ENCODE assay signal across 14 cellular contexts in genomic region chr2:10172033-10172865, GRCh38. TPM values are rescaled to one million over a fixed set of nuclear protein-coding genes. Genes with fewer than 3 reads are reported as not detected.
DNase-seq lines count a peak whose midpoint lies in the region; ATAC-seq and TF ChIP-seq lines count a peak whose summit lies in the region.
"Had no signal": no experiment of that assay in that cellular context is flagged by ENCODE, and none has a peak within 500 bp of the region (broad histone marks: within the 10 kb centered on the region; RNA-seq: fewer than 3 reads in every experiment).

No MANE protein-coding gene starts in this region.

- no peak overlapping the region for H3K9ac ChIP-seq in neural progenitor cell

- H3K4me3 ChIP-seq in neural progenitor cell (no peak overlapping the region), uterus (no peak overlapping the region), heart right ventricle (no peak overlapping the region)
- H3K4me3 ChIP-seq: HAP-1, SJSA1 had no signal

- H3K36me3 Mint-ChIP-seq in glutamatergic neuron (ENCODE audit: unreplicated experiment) (no peaks in the 10 kb centered on the region), neural progenitor cell (peaks cover 14% of the 10 kb centered on the region)

- intact Hi-C loops in uterus (cut with DNase I; ENCODE audit: low total_unique reads) (no loop called here), heart right ventricle (cut with DNase I) (no loop called here)

- WGBS in heart right ventricle, 2 donors = 85 to 88% methylated on average over 22 of the region's 22 CpGs

- H3K27me3 ChIP-seq in neural progenitor cell (no peaks in the 10 kb centered on the region), uterus (no peaks in the 10 kb centered on the region), heart right ventricle (no peaks in the 10 kb centered on the region)
- H3K27me3 ChIP-seq: SJSA1 had no signal

- no peak for TF ChIP-seq POLR2A in uterus (IDR thresholded peaks at IDR 0.05)

- H3K4me2 ChIP-seq in neural progenitor cell = peak overlapping the region; percentile 27

- no peak for ATAC-seq in heart right ventricle

- no peaks in the 10 kb centered on the region for H3F3A ChIP-seq in neural progenitor cell (ENCODE audit: low read depth)

- no peak overlapping the region for H2AFZ ChIP-seq in neural progenitor cell (replicated peaks)

- TF ChIP-seq CTCF in glutamatergic neuron (IDR thresholded peaks at IDR 0.05; ENCODE audit: partially characterized antibody, unreplicated experiment) = no peak
- TF ChIP-seq CTCF in neural progenitor cell (IDR thresholded peaks at IDR 0.05) = no peak
- no peak for TF ChIP-seq CTCF in uterus (IDR thresholded peaks at IDR 0.05)
- TF ChIP-seq CTCF in heart right ventricle (IDR thresholded peaks at IDR 0.05) = no peak

- H3K4me1 Mint-ChIP-seq in glutamatergic neuron (ENCODE audit: low read depth, unreplicated experiment) (peaks cover 18% of the 10 kb centered on the region), neural progenitor cell (peaks cover 44% of the 10 kb centered on the region)

- H3K27ac ChIP-seq in neural progenitor cell (no peak overlapping the region), uterus (peak overlapping the region; percentile 5 to 86), heart right ventricle (no peak overlapping the region)
- H3K27ac ChIP-seq: HL-60, SJSA1 had no signal

- H3K4me1 ChIP-seq in neural progenitor cell (peaks cover 19% of the 10 kb centered on the region), uterus (peaks cover 0 to 15% of the 10 kb centered on the region in 2 donors), heart right ventricle (no peaks in the 10 kb centered on the region)
- H3K4me1 ChIP-seq: HAP-1 had no signal

- no peaks in the 10 kb centered on the region for H3K79me2 ChIP-seq in neural progenitor cell (ENCODE audit: low read depth)

- H3K27ac Mint-ChIP-seq in glutamatergic neuron (ENCODE audit: unreplicated experiment) (no peak overlapping the region), neural progenitor cell (peak overlapping the region; percentile 65)

- DNase-seq in NCI-H2227 treated with DMSO at 0.1 percent for 48 hours (lab: John Stamatoyannopoulos, UW) (peak; percentile 39), glutamatergic neuron (no peak), neural progenitor cell (ENCODE audit: low spot score) (peak; percentile 31), uterus (no peak), HCEC 1CT (no peak), HuH-7 (ENCODE audit: low spot score) (no peak), heart right ventricle (no peak)
- DNase-seq: NCI-H1092 treated with DMSO at 0.1 percent for 48 hours, NCI-H2081, NCI-H524 treated with DMSO at 0.1 percent for 48 hours, SW 1271 had no signal

- H4K20me1 ChIP-seq in neural progenitor cell (ENCODE audit: low read depth) = no peaks in the 10 kb centered on the region

- H3K9me3 Mint-ChIP-seq in glutamatergic neuron (ENCODE audit: unreplicated experiment) = peaks cover 2% of the 10 kb centered on the region
- H3K9me3 Mint-ChIP-seq in neural progenitor cell = no peaks in the 10 kb centered on the region

- H3K4me3 Mint-ChIP-seq in glutamatergic neuron (ENCODE audit: unreplicated experiment) = peak overlapping the region; percentile 8
- H3K4me3 Mint-ChIP-seq in neural progenitor cell = peak overlapping the region; percentile 50

- H3K9me3 ChIP-seq in neural progenitor cell (ENCODE audit: low read depth) = no peaks in the 10 kb centered on the region
- no peaks in the 10 kb centered on the region for H3K9me3 ChIP-seq in uterus
- H3K9me3 ChIP-seq in heart right ventricle = no peaks in the 10 kb centered on the region
- H3K9me3 ChIP-seq: HAP-1, SJSA1 had no signal

- H3K36me3 ChIP-seq in neural progenitor cell = no peaks in the 10 kb centered on the region
- H3K36me3 ChIP-seq in uterus = no peaks in the 10 kb centered on the region
- H3K36me3 ChIP-seq in heart right ventricle = no peaks in the 10 kb centered on the region
- H3K36me3 ChIP-seq: HAP-1 had no signal

- H3K27me3 Mint-ChIP-seq in glutamatergic neuron (ENCODE audit: unreplicated experiment) (peaks cover 5% of the 10 kb centered on the region), neural progenitor cell (ENCODE audit: insufficient read depth, low read depth) (peaks cover 4% of the 10 kb centered on the region)

RNA-seq across cellular contexts. Expression of gene RRM2, which starts 49.7 kb away (rescaled TPM):
- total RNA-seq in glutamatergic neuron (ENCODE audit: unreplicated experiment) (21.2 TPM), neural progenitor cell (ENCODE audit: low replicate concordance) (62.1 and 66.0 TPM in 2 replicates), uterus (10 to 100 TPM in 1 of 4 donors, not detected in 3; 27.2 TPM), heart right ventricle (10 to 100 TPM in 1 of 10 donors, 1 to 10 TPM in 5, under 1 TPM in 4; 0.08 to 18.7 (median 1.3) TPM)
- polyA plus RNA-seq in heart right ventricle = under 1 TPM; 0.22 to 0.28 TPM

Comparison
In these comparisons a context has a peak if more than half of its experiments do, and no peak if none do; other contexts are left out.
1. DNase-seq: peak in NCI-H2227 treated with DMSO at 0.1 percent for 48 hours (single experiment) and neural progenitor cell (single experiment); none in glutamatergic neuron (single experiment), uterus (0 of 2), HCEC 1CT (single experiment), HuH-7 (single experiment) and heart right ventricle (0 of 2).
2. H3K27ac ChIP-seq: peak in uterus (2 of 2); none in neural progenitor cell (single experiment) and heart right ventricle (0 of 10).